1 cellular context compared by ENCODE assay signal in the genomic region with DNA sequence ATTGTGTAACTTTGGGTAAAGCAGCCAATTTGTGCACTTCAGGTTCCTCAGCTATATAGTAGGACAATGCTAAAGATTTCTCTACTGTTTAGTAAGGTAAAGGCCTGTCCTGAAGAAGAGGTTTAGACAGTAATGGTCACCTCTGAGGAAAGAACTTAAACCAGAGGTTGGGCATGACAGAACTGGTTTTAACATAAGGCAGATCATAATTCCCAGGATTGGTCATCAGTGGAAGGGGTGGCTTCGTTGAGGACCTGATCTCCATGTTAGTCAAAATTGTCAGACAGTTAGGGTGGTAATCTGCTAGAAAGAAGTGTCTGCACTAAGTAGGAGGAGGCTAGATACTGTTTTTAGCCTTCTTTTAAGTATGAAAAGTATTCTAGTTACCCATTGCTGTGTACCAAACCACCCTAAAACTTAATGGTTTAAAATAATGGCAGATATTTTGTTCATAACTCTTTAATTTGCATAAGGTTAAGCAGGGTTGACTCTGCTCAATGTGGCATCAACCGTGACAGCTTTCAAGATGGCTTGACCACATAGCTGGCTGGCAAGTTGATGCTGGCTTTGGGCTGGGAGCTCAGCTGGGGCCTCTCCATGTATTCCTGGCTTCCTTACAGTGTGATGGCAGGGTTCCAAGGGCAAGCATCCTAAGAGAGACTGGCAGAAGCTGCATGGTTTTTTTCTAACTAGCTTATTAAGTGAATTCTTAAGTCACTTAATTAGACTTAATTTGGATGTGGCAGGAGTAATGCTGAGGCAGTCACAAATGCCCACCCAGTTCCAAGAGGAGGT.
TF ChIP-seq lines count a peak whose summit lies in the region.

No MANE protein-coding gene starts in this region.

TF ChIP-seq in GM23338, 12 proteins besides CTCF, POLR2A, EP300 and RAD21 (continued from another document):
- TF ChIP-seq, protein P1, sequence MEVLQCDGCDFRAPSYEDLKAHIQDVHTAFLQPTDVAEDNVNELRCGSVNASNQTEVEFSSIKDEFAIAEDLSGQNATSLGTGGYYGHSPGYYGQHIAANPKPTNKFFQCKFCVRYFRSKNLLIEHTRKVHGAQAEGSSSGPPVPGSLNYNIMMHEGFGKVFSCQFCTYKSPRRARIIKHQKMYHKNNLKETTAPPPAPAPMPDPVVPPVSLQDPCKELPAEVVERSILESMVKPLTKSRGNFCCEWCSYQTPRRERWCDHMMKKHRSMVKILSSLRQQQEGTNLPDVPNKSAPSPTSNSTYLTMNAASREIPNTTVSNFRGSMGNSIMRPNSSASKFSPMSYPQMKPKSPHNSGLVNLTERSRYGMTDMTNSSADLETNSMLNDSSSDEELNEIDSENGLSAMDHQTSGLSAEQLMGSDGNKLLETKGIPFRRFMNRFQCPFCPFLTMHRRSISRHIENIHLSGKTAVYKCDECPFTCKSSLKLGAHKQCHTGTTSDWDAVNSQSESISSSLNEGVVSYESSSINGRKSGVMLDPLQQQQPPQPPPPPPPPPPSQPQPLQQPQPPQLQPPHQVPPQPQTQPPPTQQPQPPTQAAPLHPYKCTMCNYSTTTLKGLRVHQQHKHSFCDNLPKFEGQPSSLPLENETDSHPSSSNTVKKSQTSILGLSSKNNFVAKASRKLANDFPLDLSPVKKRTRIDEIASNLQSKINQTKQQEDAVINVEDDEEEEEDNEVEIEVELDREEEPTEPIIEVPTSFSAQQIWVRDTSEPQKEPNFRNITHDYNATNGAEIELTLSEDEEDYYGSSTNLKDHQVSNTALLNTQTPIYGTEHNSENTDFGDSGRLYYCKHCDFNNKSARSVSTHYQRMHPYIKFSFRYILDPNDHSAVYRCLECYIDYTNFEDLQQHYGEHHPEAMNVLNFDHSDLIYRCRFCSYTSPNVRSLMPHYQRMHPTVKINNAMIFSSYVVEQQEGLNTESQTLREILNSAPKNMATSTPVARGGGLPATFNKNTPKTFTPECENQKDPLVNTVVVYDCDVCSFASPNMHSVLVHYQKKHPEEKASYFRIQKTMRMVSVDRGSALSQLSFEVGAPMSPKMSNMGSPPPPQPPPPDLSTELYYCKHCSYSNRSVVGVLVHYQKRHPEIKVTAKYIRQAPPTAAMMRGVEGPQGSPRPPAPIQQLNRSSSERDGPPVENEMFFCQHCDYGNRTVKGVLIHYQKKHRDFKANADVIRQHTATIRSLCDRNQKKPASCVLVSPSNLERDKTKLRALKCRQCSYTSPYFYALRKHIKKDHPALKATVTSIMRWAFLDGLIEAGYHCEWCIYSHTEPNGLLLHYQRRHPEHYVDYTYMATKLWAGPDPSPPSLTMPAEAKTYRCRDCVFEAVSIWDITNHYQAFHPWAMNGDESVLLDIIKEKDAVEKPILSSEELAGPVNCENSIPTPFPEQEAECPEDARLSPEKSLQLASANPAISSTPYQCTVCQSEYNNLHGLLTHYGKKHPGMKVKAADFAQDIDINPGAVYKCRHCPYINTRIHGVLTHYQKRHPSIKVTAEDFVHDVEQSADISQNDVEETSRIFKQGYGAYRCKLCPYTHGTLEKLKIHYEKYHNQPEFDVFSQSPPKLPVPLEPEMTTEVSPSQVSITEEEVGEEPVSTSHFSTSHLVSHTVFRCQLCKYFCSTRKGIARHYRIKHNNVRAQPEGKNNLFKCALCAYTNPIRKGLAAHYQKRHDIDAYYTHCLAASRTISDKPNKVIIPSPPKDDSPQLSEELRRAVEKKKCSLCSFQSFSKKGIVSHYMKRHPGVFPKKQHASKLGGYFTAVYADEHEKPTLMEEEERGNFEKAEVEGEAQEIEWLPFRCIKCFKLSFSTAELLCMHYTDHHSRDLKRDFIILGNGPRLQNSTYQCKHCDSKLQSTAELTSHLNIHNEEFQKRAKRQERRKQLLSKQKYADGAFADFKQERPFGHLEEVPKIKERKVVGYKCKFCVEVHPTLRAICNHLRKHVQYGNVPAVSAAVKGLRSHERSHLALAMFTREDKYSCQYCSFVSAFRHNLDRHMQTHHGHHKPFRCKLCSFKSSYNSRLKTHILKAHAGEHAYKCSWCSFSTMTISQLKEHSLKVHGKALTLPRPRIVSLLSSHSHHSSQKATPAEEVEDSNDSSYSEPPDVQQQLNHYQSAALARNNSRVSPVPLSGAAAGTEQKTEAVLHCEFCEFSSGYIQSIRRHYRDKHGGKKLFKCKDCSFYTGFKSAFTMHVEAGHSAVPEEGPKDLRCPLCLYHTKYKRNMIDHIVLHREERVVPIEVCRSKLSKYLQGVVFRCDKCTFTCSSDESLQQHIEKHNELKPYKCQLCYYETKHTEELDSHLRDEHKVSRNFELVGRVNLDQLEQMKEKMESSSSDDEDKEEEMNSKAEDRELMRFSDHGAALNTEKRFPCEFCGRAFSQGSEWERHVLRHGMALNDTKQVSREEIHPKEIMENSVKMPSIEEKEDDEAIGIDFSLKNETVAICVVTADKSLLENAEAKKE (CRISPR knock-in tag; IDR thresholded peaks at IDR 0.05) = no peak
TF ChIP-seq in GM23338: peak in this region for 0.
